11 cellular contexts compared by ENCODE assay signal in genomic region chr15:73433878-73434277, GRCh38. TPM values are rescaled to one million over a fixed set of nuclear protein-coding genes. Genes with fewer than 3 reads are reported as not detected.
"Had no signal": no experiment of that assay in that cellular context is flagged by ENCODE, and none has a peak within 500 bp of the region (broad histone marks: within the 10 kb centered on the region; RNA-seq: fewer than 3 reads in every experiment).

No MANE protein-coding gene starts in this region.

- DNase-seq: GM23248, GOT3, H7, H9, HCEC 1CT, HFFc6 had no signal

- ATAC-seq: GM23338, HCT116 had no signal

- H3K27ac Mint-ChIP-seq: GM23338, H9, HFFc6 had no signal

- H3K9me3 Mint-ChIP-seq: GM23338, H9, HFFc6 had no signal

- H3K4me3 ChIP-seq: GM23248, GM23338, HAP-1 had no signal

- H3K4me3 Mint-ChIP-seq: GM23338, H9, HFFc6 had no signal

RNA-seq across cellular contexts. Expression of gene REC114, which starts 9.1 kb away (rescaled TPM):
- total RNA-seq: GM23248, GM23338, H1, H4, H7, H9, HFFc6 had no signal
